ENCODE assay signal across 2 cellular contexts in genomic region chr7:26200444-26201260, GRCh38.
TF ChIP-seq lines count a peak whose summit lies in the region.

HNRNPA2B1 (minus strand) TSS chr7:26200746; CDS start chr7:26200577, 169 bp downstream.

TF ChIP-seq in HCT116, 20 proteins besides CTCF, POLR2A, EP300 and RAD21 (continued from another document):
- TF ChIP-seq REST (IDR thresholded peaks at IDR 0.05; ENCODE audit: low read depth) (no peak), EZH2 (IDR thresholded peaks at IDR 0.05) (no peak), EGR1 (IDR thresholded peaks at IDR 0.05; ENCODE audit: low read depth) (no peak; the same call in 1 of the 2 replicates), ZFX (IDR thresholded peaks at IDR 0.05) (no peak; the same call in 1 of the 2 replicates), EZH2phosphoT487 (IDR thresholded peaks at IDR 0.05; ENCODE audit: borderline replicate concordance) (no peak), ZNF274 (IDR thresholded peaks at IDR 0.05; ENCODE audit: low read depth, low read length) (no peak), ATF3 (IDR thresholded peaks at IDR 0.05) (no peak), FOSL1 (IDR thresholded peaks at IDR 0.05; ENCODE audit: low read depth) (no peak; the same call in 1 of the 2 replicates), ZBTB33 (IDR thresholded peaks at IDR 0.05; ENCODE audit: extremely low read depth, insufficient replicate concordance, low read length) (no peak), MAX (IDR thresholded peaks at IDR 0.05) (no peak)
TF ChIP-seq in HCT116: peak in this region for 5.

TF ChIP-seq in neural cell, 6 proteins besides CTCF, POLR2A, EP300 and RAD21 (continued from another document):
- no peak for TF ChIP-seq EZH2 (IDR thresholded peaks at IDR 0.05; ENCODE audit: borderline replicate concordance, insufficient read depth, low read length, poor library complexity, severe bottlenecking)
